Comparison of ENCODE assay signal across 1 cellular context in genomic region chr1:100988121-100988520, GRCh38.
TF ChIP-seq lines count a peak whose summit lies in the region.

No MANE protein-coding gene starts in this region.

TF ChIP-seq in IMR-90, 13 proteins besides CTCF, POLR2A, EP300 and RAD21:
- no peak for TF ChIP-seq USF2 (IDR thresholded peaks at IDR 0.05; ENCODE audit: low read depth, low read length)
- TF ChIP-seq RCOR1 (IDR thresholded peaks at IDR 0.05; ENCODE audit: insufficient replicate concordance, low read length): no peak
TF ChIP-seq in IMR-90: peak in this region for 0.
